Comparison of ENCODE assay signal across 8 cellular contexts in the genomic region with DNA sequence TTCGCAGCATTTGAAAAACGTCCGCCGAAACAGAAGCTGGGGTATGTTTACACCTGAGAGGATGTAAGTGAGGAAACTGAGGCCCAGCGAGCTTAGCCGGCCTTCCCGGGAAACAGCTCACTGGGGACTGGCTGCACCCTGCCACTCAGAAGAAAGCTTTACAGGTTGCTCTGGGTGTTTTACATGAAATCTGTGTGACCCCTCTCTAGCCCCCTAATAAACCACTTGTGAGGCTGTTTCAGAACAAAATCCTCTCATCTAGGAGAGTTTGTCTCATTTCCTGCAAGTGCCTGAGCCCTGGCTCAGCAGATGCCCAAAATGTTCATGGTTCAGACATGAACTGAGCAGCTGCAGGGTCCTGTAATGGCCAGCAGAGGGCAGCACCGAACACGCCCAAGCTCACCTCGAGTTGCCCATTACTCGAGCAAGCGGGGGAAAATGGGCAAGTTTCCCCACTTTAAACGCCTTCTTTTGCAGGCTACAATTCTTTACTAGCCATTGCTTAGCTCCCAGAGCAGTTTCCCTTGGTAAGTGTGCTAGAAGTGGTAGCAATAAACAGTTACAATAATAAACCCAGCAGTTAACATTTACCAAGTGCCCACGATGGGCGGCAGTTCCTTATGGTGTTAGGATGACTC.
DNase-seq lines count a peak whose midpoint lies in the region; ATAC-seq, FAIRE-seq and TF ChIP-seq lines count a peak whose summit lies in the region.

No MANE protein-coding gene starts in this region.

- DNase-seq in GM12864 (ENCODE audit: low read depth) (no peak), NAMALWA (ENCODE audit: low spot score) (peak; percentile 88), SW480 (ENCODE audit: low spot score) (peak; percentile 60), heart left ventricle (peak; percentile 65 to 78 (median 77)), prostate gland (ENCODE audit: low spot score) (peak; percentile 75), urothelium cell line (ENCODE audit: low spot score) (peak; percentile 78)
- peak; percentile 73 for DNase-seq in activated naive CD8-positive, alpha-beta T cell treated with anti-CD3 and anti-CD28 coated beads, Interleukin-2, amount 50 U/mL, for 24 hours

- peaks cover 4% of the 10 kb centered on the region for H3K9me3 Mint-ChIP-seq in activated naive CD8-positive, alpha-beta T cell treated with anti-CD3 and anti-CD28 coated beads, Interleukin-2, amount 50 U/mL, for 24 hours

- WGBS in heart left ventricle, 4 donors = 38 to 41% (median 40%) methylated on average over 15 of the region's 15 CpGs
- WGBS in prostate gland = 35% methylated on average over 15 of the region's 15 CpGs

- H3K36me3 ChIP-seq in heart left ventricle (no peaks in the 10 kb centered on the region), prostate gland (no peaks in the 10 kb centered on the region)

- H3K9me3 ChIP-seq in heart left ventricle (peaks cover 0 to 14% (median 4%) of the 10 kb centered on the region in 12 donors), prostate gland (no peaks in the 10 kb centered on the region)

- peak overlapping the region in 6 of 12 donors; percentile 13 to 57 (median 36) for H3K27ac ChIP-seq in heart left ventricle
- H3K27ac ChIP-seq in prostate gland = no peak overlapping the region

- H3K27ac Mint-ChIP-seq in activated naive CD8-positive, alpha-beta T cell treated with anti-CD3 and anti-CD28 coated beads, Interleukin-2, amount 50 U/mL, for 24 hours = no peak overlapping the region

- H3K4me3 ChIP-seq in GM12864 (ENCODE audit: low read depth, low read length) (no peak overlapping the region), heart left ventricle (peak overlapping the region in 1 of 12 donors; percentile 2), prostate gland (no peak overlapping the region)

- H3K4me1 ChIP-seq in heart left ventricle (peaks cover 0 to 20% (median 8%) of the 10 kb centered on the region in 12 donors), prostate gland (replicated peaks) (no peaks in the 10 kb centered on the region)

- H3K4me3 Mint-ChIP-seq in activated naive CD8-positive, alpha-beta T cell treated with anti-CD3 and anti-CD28 coated beads, Interleukin-2, amount 50 U/mL, for 24 hours = no peak overlapping the region

- H3K27me3 Mint-ChIP-seq in activated naive CD8-positive, alpha-beta T cell treated with anti-CD3 and anti-CD28 coated beads, Interleukin-2, amount 50 U/mL, for 24 hours = peaks cover 15% of the 10 kb centered on the region

- no peaks in the 10 kb centered on the region for H3K27me3 ChIP-seq in heart left ventricle
- H3K27me3 ChIP-seq in prostate gland (replicated peaks; ENCODE audit: insufficient read depth) = no peaks in the 10 kb centered on the region

- peak; percentile 82 for ATAC-seq in activated naive CD8-positive, alpha-beta T cell treated with anti-CD3 and anti-CD28 coated beads, Interleukin-2, amount 50 U/mL, for 24 hours
- ATAC-seq in heart left ventricle (peak; percentile 79 to 90 (median 86)), GM19324 (IDR thresholded peaks at IDR 0.05; ENCODE audit: low FRiP score, unreplicated experiment) (no peak)

- intact Hi-C loops in heart left ventricle (cut with DNase I) = loop anchor here in 9 of 10 donors (1.0 to 10.0 kb wide), 5 partner anchors 107 to 201 kb away; a partner anchor contains a TSS
- intact Hi-C loops in prostate gland (cut with DNase I) = loop anchor here (1.0 kb wide), 1 partner anchor 108 kb away; no protein-coding TSS in a partner anchor

- peak; percentile 97 for TF ChIP-seq CTCF in GM12864 (IDR thresholded peaks at IDR 0.05; ENCODE audit: low read depth, low read length, missing control alignments)
- peak; percentile 95 to 99 (median 98) for TF ChIP-seq CTCF in heart left ventricle (IDR thresholded peaks at IDR 0.05)
- peak; percentile 97 to 99 (median 98) for TF ChIP-seq CTCF in prostate gland (IDR thresholded peaks at IDR 0.05)

- H3K4me1 Mint-ChIP-seq in activated naive CD8-positive, alpha-beta T cell treated with anti-CD3 and anti-CD28 coated beads, Interleukin-2, amount 50 U/mL, for 24 hours = peaks cover 2% of the 10 kb centered on the region

- no peak for TF ChIP-seq POLR2A in heart left ventricle (IDR thresholded peaks at IDR 0.05)
- no peak for TF ChIP-seq POLR2A in prostate gland (IDR thresholded peaks at IDR 0.05)

- no peaks in the 10 kb centered on the region for H3K36me3 Mint-ChIP-seq in activated naive CD8-positive, alpha-beta T cell treated with anti-CD3 and anti-CD28 coated beads, Interleukin-2, amount 50 U/mL, for 24 hours (ENCODE audit: low read depth)

- FAIRE-seq in urothelium cell line (lab: Jason Lieb, UNC) = no peak
